In the genomic region with DNA sequence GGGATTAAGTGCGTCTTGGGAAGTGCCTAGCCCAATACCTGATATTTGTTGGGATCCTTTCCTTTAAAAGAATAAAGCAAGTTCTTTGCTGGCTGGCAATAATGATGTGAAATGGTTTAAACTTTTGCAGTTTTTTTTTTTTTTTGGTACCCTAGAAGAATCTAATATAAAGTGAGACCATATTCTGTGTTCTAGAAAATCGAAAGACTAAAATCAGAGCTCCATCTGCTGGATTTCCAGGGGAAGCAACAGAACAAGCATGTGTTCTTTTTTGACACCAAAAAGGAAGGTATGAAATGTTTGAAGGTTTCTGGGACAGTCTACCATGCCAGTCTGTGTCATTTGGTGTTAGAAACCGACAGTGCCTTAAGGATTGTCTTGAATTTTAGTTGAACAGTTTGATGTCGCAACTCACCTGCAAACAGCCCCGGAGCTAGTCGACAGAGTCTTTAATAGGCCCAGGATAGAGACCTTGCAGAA, we compare ENCODE assay signal across 9 cellular contexts. TPM values are rescaled to one million over a fixed set of nuclear protein-coding genes. Genes with fewer than 3 reads are reported as not detected.
A peak's percentile ranks its signal among the peaks of the same experiment; 100 is the strongest.
DNase-seq lines count a peak whose midpoint lies in the region; ATAC-seq and TF ChIP-seq lines count a peak whose summit lies in the region.
"Had no signal": no experiment of that assay in that cellular context is flagged by ENCODE, and none has a peak within 500 bp of the region (broad histone marks: within the 10 kb centered on the region; RNA-seq: fewer than 3 reads in every experiment).

No MANE protein-coding gene starts in this region.

- no peaks in the 10 kb centered on the region for H3K4me1 ChIP-seq in cardiac muscle cell (ENCODE audit: low read depth)
- H3K4me1 ChIP-seq in right atrium auricular region: peaks cover 0 to 31% of the 10 kb centered on the region in 2 donors
- H3K4me1 ChIP-seq in PC-3 (ENCODE audit: insufficient read depth, low read length): peaks cover 3% of the 10 kb centered on the region
- peaks cover 17 to 59% (median 32%) of the 10 kb centered on the region in 3 donors for H3K4me1 ChIP-seq in esophagus squamous epithelium

- no peaks in the 10 kb centered on the region for H3K9me2 ChIP-seq in PC-3 (replicated peaks; ENCODE audit: low read length)

- H3K27ac Mint-ChIP-seq in stimulated activated naive CD8-positive, alpha-beta T cell treated with anti-CD3 and anti-CD28 coated beads, Interleukin-15, Interleukin-2, amounts not matched to agents 100 ng/mL and 50 ng/mL, for 24 hours: peak overlapping the region; percentile 11
- H3K27ac Mint-ChIP-seq in activated CD4-positive, alpha-beta memory T cell treated with anti-CD3 and anti-CD28 coated beads, Interleukin-2, amount 10 ng/mL, durations not matched to agents 7 days and 5 days: no peak overlapping the region

- H3K9me3 Mint-ChIP-seq in stimulated activated naive CD8-positive, alpha-beta T cell treated with anti-CD3 and anti-CD28 coated beads, Interleukin-15, Interleukin-2, amounts not matched to agents 100 ng/mL and 50 ng/mL, for 24 hours: no peaks in the 10 kb centered on the region
- H3K9me3 Mint-ChIP-seq in activated CD4-positive, alpha-beta memory T cell treated with anti-CD3 and anti-CD28 coated beads, Interleukin-2, amount 10 ng/mL, durations not matched to agents 7 days and 5 days: no peaks in the 10 kb centered on the region
- H3K9me3 Mint-ChIP-seq: activated T-cell treated with anti-CD3 and anti-CD28 coated beads, Interleukin-2, amount 50 U/mL, for 4 hours had no signal

- H3K9me3 ChIP-seq in cardiac muscle cell (ENCODE audit: low read depth) (no peaks in the 10 kb centered on the region), right atrium auricular region (no peaks in the 10 kb centered on the region), PC-3 (ENCODE audit: low read length) (no peaks in the 10 kb centered on the region), esophagus squamous epithelium (no peaks in the 10 kb centered on the region)

- DNase-seq in cardiac muscle cell (ENCODE audit: low read depth in 1 of 2, low spot score in 1 of 2) (peak; percentile 26 to 65), right atrium auricular region (ENCODE audit: low spot score) (no peak), PC-3 (peak; percentile 42), esophagus squamous epithelium (lab: John Stamatoyannopoulos, UW) (no peak)
- no peak for DNase-seq in activated CD4-positive, alpha-beta memory T cell treated with anti-CD3 and anti-CD28 coated beads, Interleukin-2, amount 10 ng/mL, durations not matched to agents 7 days and 5 days
- DNase-seq: activated T-cell treated with anti-CD3 and anti-CD28 coated beads, Interleukin-2, amount 50 U/mL, for 4 hours had no signal

- no peak overlapping the region for H3K9ac ChIP-seq in PC-3 (ENCODE audit: low read length)

- ATAC-seq in PC-3 (peak; percentile 37; the same call in 1 of the 2 replicates), HG02938 (IDR thresholded peaks at IDR 0.05; ENCODE audit: unreplicated experiment) (no peak), GM18873 (IDR thresholded peaks at IDR 0.05; ENCODE audit: low FRiP score, unreplicated experiment) (no peak)

- CTCF ChIA-PET in PC-3 (lab: Charles Lee): interaction anchor here (0.6 to 0.8 kb wide), 5 partner anchors 8 to 143 kb away, joined by 3 to 12 read pairs (median 5); a partner anchor contains a TSS
- CTCF ChIA-PET in activated CD4-positive, alpha-beta memory T cell treated with anti-CD3 and anti-CD28 coated beads, Interleukin-2, amount 10 ng/mL, durations not matched to agents 7 days and 5 days (lab: Charles Lee): interaction anchor here (0.6 to 6.0 kb wide), 12 partner anchors 9 to 1333 kb away, joined by 3 to 39 read pairs (median 6); a partner anchor contains a TSS

- H3K79me2 ChIP-seq in PC-3 (ENCODE audit: low read length): peaks cover 34% of the 10 kb centered on the region

- BruUV-seq in PC-3 (replicated peaks; lab: Mats Ljungman, UMichigan): no TSS peak

- POLR2A ChIA-PET in PC-3 (lab: Charles Lee; ENCODE audit: unreplicated experiment): interaction anchor here (0.6 kb wide), 1 partner anchor 174 kb away, joined by 3 read pairs; no protein-coding TSS in a partner anchor
- POLR2A ChIA-PET in activated CD4-positive, alpha-beta memory T cell treated with anti-CD3 and anti-CD28 coated beads, Interleukin-2, amount 10 ng/mL, durations not matched to agents 7 days and 5 days (lab: Charles Lee): interaction anchor here (0.6 to 1.8 kb wide), 4 partner anchors 9 to 48 kb away, joined by 3 to 9 read pairs (median 4); no protein-coding TSS in a partner anchor

- no peaks in the 10 kb centered on the region for H3K27me3 Mint-ChIP-seq in stimulated activated naive CD8-positive, alpha-beta T cell treated with anti-CD3 and anti-CD28 coated beads, Interleukin-15, Interleukin-2, amounts not matched to agents 100 ng/mL and 50 ng/mL, for 24 hours
- H3K27me3 Mint-ChIP-seq in activated CD4-positive, alpha-beta memory T cell treated with anti-CD3 and anti-CD28 coated beads, Interleukin-2, amount 10 ng/mL, durations not matched to agents 7 days and 5 days: no peaks in the 10 kb centered on the region

- H3K27ac ChIP-seq in cardiac muscle cell (no peak overlapping the region), right atrium auricular region (no peak overlapping the region), PC-3 (ENCODE audit: low read length) (no peak overlapping the region), esophagus squamous epithelium (peak overlapping the region in 2 of 4 donors; percentile 91 to 97)

- H3K36me3 Mint-ChIP-seq in stimulated activated naive CD8-positive, alpha-beta T cell treated with anti-CD3 and anti-CD28 coated beads, Interleukin-15, Interleukin-2, amounts not matched to agents 100 ng/mL and 50 ng/mL, for 24 hours (ENCODE audit: low read depth): peaks cover 79% of the 10 kb centered on the region
- peaks cover 53% of the 10 kb centered on the region for H3K36me3 Mint-ChIP-seq in activated CD4-positive, alpha-beta memory T cell treated with anti-CD3 and anti-CD28 coated beads, Interleukin-2, amount 10 ng/mL, durations not matched to agents 7 days and 5 days (ENCODE audit: low read depth)

- no peak overlapping the region for H3K4me2 ChIP-seq in PC-3 (ENCODE audit: low read length)

- no peak for TF ChIP-seq POLR2A in esophagus squamous epithelium (IDR thresholded peaks at IDR 0.05)

- H3K36me3 ChIP-seq in cardiac muscle cell (peaks cover 61% of the 10 kb centered on the region), right atrium auricular region (peaks cover 79% of the 10 kb centered on the region), PC-3 (ENCODE audit: low read depth, low read length) (peaks cover 69% of the 10 kb centered on the region), esophagus squamous epithelium (peaks cover 0 to 88% (median 62%) of the 10 kb centered on the region in 3 donors)

- 0 out of 2 replicates have a peak, but pooled peaks cover 3% of the 10 kb centered on the region for H4K20me1 ChIP-seq in PC-3 (ENCODE audit: low read length)

- H3K4me3 Mint-ChIP-seq in stimulated activated naive CD8-positive, alpha-beta T cell treated with anti-CD3 and anti-CD28 coated beads, Interleukin-15, Interleukin-2, amounts not matched to agents 100 ng/mL and 50 ng/mL, for 24 hours: no peak overlapping the region
- H3K4me3 Mint-ChIP-seq in activated CD4-positive, alpha-beta memory T cell treated with anti-CD3 and anti-CD28 coated beads, Interleukin-2, amount 10 ng/mL, durations not matched to agents 7 days and 5 days: no peak overlapping the region
- H3K4me3 Mint-ChIP-seq: activated T-cell treated with anti-CD3 and anti-CD28 coated beads, Interleukin-2, amount 50 U/mL, for 4 hours had no signal

- H3K27me3 ChIP-seq in cardiac muscle cell (no peaks in the 10 kb centered on the region), right atrium auricular region (no peaks in the 10 kb centered on the region), PC-3 (ENCODE audit: low read length) (no peaks in the 10 kb centered on the region), esophagus squamous epithelium (no peaks in the 10 kb centered on the region)

- intact Hi-C loops in PC-3 (cut with micrococcal nuclease): no loop called here
- intact Hi-C loops in esophagus squamous epithelium (cut with DNase I): no loop called here

- TF ChIP-seq CTCF in cardiac muscle cell (IDR thresholded peaks at IDR 0.05; ENCODE audit: low read depth, low read length) (peak; percentile 74), right atrium auricular region (IDR thresholded peaks at IDR 0.05) (peak in 1 of 2 donors; percentile 61), PC-3 (conservative IDR thresholded peaks at IDR 0.05; ENCODE audit: low read depth, low read length) (peak; percentile 74), esophagus squamous epithelium (IDR thresholded peaks at IDR 0.05) (peak in 5 of 6 experiments; percentile 33 to 59 (median 46))

- H2AFZ ChIP-seq in PC-3 (ENCODE audit: low read length): no peak overlapping the region

- H3K4me3 ChIP-seq in cardiac muscle cell: no peak overlapping the region
- H3K4me3 ChIP-seq in right atrium auricular region: no peak overlapping the region
- H3K4me3 ChIP-seq in PC-3 (ENCODE audit: low read length): no peak overlapping the region
- H3K4me3 ChIP-seq in esophagus squamous epithelium: no peak overlapping the region

- H3K4me1 Mint-ChIP-seq in stimulated activated naive CD8-positive, alpha-beta T cell treated with anti-CD3 and anti-CD28 coated beads, Interleukin-15, Interleukin-2, amounts not matched to agents 100 ng/mL and 50 ng/mL, for 24 hours (ENCODE audit: low read depth): peaks cover 36% of the 10 kb centered on the region
- H3K4me1 Mint-ChIP-seq in activated CD4-positive, alpha-beta memory T cell treated with anti-CD3 and anti-CD28 coated beads, Interleukin-2, amount 10 ng/mL, durations not matched to agents 7 days and 5 days: peaks cover 24% of the 10 kb centered on the region

- WGBS in esophagus squamous epithelium, 2 donors: 44 to 52% methylated on average over 6 of the region's 6 CpGs

- H3F3A ChIP-seq in PC-3 (ENCODE audit: low read length, unreplicated experiment): no peaks in the 10 kb centered on the region

RNA-seq across cellular contexts. Expression of a gene that starts 6.4 kb away (rescaled TPM):
- total RNA-seq in cardiac muscle cell (55.4 and 57.7 TPM in 2 replicates), right atrium auricular region (10 to 100 TPM; 29.2 to 53.7 TPM), PC-3 (2014; rRNA removed) (33.8 and 48.1 TPM in 2 replicates), esophagus squamous epithelium (10 to 100 TPM; 38.5 to 71.5 (median 54.5) TPM)
- polyA plus RNA-seq in cardiac muscle cell: 42.7 and 57.0 TPM in 2 replicates
- total RNA-seq in activated CD4-positive, alpha-beta memory T cell treated with anti-CD3 and anti-CD28 coated beads, Interleukin-2, amount 10 ng/mL, durations not matched to agents 7 days and 5 days: 10 to 100 TPM; 29.1 to 33.2 TPM

RNA-seq across cellular contexts. Expression of a gene that starts 13.6 kb away (rescaled TPM):
- total RNA-seq in cardiac muscle cell (27.5 and 47.4 TPM in 2 replicates), right atrium auricular region (10 to 100 TPM in 1 of 2 donors, 1 to 10 TPM in 1; 8.0 to 16.0 TPM), PC-3 (2014; rRNA removed) (3.6 and 6.3 TPM in 2 replicates), esophagus squamous epithelium (10 to 100 TPM in 3 of 4 donors, 1 to 10 TPM in 1; 6.2 to 18.7 (median 12.4) TPM)
- polyA plus RNA-seq in cardiac muscle cell: 33.0 and 38.6 TPM in 2 replicates
- 1 to 10 TPM; 9.1 to 9.8 TPM for total RNA-seq in activated CD4-positive, alpha-beta memory T cell treated with anti-CD3 and anti-CD28 coated beads, Interleukin-2, amount 10 ng/mL, durations not matched to agents 7 days and 5 days

RNA-seq across cellular contexts. Expression of a gene that starts 27.7 kb away (rescaled TPM):
- total RNA-seq in cardiac muscle cell (0.30 TPM in 1 of 2 replicates, not detected in the other), right atrium auricular region (not detected), PC-3 (2014; rRNA removed) (not detected in 2 replicates), esophagus squamous epithelium (1 to 10 TPM; 2.1 to 4.5 (median 2.8) TPM)
- 0.07 TPM in 1 of 2 replicates, not detected in the other for polyA plus RNA-seq in cardiac muscle cell
- total RNA-seq in activated CD4-positive, alpha-beta memory T cell treated with anti-CD3 and anti-CD28 coated beads, Interleukin-2, amount 10 ng/mL, durations not matched to agents 7 days and 5 days: not detected

RNA-seq across cellular contexts. Expression of a gene that starts 29.1 kb away (rescaled TPM):
- total RNA-seq in cardiac muscle cell (48.0 and 51.1 TPM in 2 replicates), right atrium auricular region (10 to 100 TPM; 20.4 to 22.1 TPM), PC-3 (2014; rRNA removed) (103 and 142 TPM in 2 replicates), esophagus squamous epithelium (10 to 100 TPM; 33.9 to 49.7 (median 44.4) TPM)
- 47.7 and 58.9 TPM in 2 replicates for polyA plus RNA-seq in cardiac muscle cell
- total RNA-seq in activated CD4-positive, alpha-beta memory T cell treated with anti-CD3 and anti-CD28 coated beads, Interleukin-2, amount 10 ng/mL, durations not matched to agents 7 days and 5 days: 10 to 100 TPM; 72.1 to 74.3 TPM

Comparison
In these comparisons a context has a peak if more than half of its experiments do, and no peak if none do; other contexts are left out.
1. DNase-seq: peak in cardiac muscle cell (2 of 2) and PC-3 (single experiment); none in right atrium auricular region (single experiment), esophagus squamous epithelium (single experiment) and activated CD4-positive, alpha-beta memory T cell treated with anti-CD3 and anti-CD28 coated beads, Interleukin-2, amount 10 ng/mL, durations not matched to agents 7 days and 5 days (single experiment).